8 cellular contexts compared by ENCODE assay signal in genomic region chr17:2749784-2750181, GRCh38. TPM values are rescaled to one million over a fixed set of nuclear protein-coding genes. Genes with fewer than 3 reads are reported as not detected.
A peak's percentile ranks its signal among the peaks of the same experiment; 100 is the strongest.
DNase-seq lines count a peak whose midpoint lies in the region; ATAC-seq, FAIRE-seq and TF ChIP-seq lines count a peak whose summit lies in the region.

No MANE protein-coding gene starts in this region.

- H2BK15ac ChIP-seq in IMR-90 (ENCODE audit: low read depth, low read length) = no peak overlapping the region

- H3K27me3 Mint-ChIP-seq in Caco-2 (ENCODE audit: insufficient read depth, unreplicated experiment) (peaks cover 14% of the 10 kb centered on the region), T-helper 17 cell (peaks cover 46% of the 10 kb centered on the region)

- WGBS in IMR-90 (ENCODE audit: extremely low coverage in 2 of 2, insufficient read length in 1 of 2), 2 experiments = 3% methylated on average over 6 of the region's 35 CpGs; no CpG with 5 or more reads in 1 of the 2 experiments
- 0 to 4% (median 2%) methylated on average over 3 to 35 of the region's 35 CpGs for WGBS in adrenal gland, 4 donors
- 0 to 3% (median 1%) methylated on average over 26 to 35 of the region's 35 CpGs for WGBS in psoas muscle, 3 donors

- in situ Hi-C loops in IMR-90 (cut with MboI; ENCODE audit: low sequenced_read_pairs) = no loop called here

- peak; percentile 20 for FAIRE-seq in urothelium cell line (lab: Jason Lieb, UNC)

- no peak overlapping the region for H3K14ac ChIP-seq in IMR-90 (replicated peaks; ENCODE audit: low read depth, low read length)

- no peaks in the 10 kb centered on the region for H3K9me3 Mint-ChIP-seq in Caco-2 (ENCODE audit: unreplicated experiment)

- TF ChIP-seq POLR2A in IMR-90 (IDR thresholded peaks at IDR 0.05; ENCODE audit: low read depth, low read length) (no peak), adrenal gland (IDR thresholded peaks at IDR 0.05) (no peak)

- no peak overlapping the region for H3K56ac ChIP-seq in IMR-90 (ENCODE audit: extremely low read depth, insufficient read depth, low read length)

- H3K4me1 ChIP-seq in Caco-2 (peaks cover 4% of the 10 kb centered on the region; the same call in 1 of the 2 replicates), IMR-90 (ENCODE audit: control insufficient read depth, insufficient read depth, low read length) (no peaks in the 10 kb centered on the region), adrenal gland (replicated peaks in 1 of 2) (peaks cover 0 to 9% of the 10 kb centered on the region in 2 donors), left ventricle myocardium inferior (peaks cover 12% of the 10 kb centered on the region), psoas muscle (no peaks in the 10 kb centered on the region)

- H2AK9ac ChIP-seq in IMR-90 (replicated peaks; ENCODE audit: low read depth, low read length, poor library complexity) = no peak overlapping the region

- H3K4me1 Mint-ChIP-seq in Caco-2 (ENCODE audit: low read depth, unreplicated experiment) = no peaks in the 10 kb centered on the region
- peaks cover 5% of the 10 kb centered on the region for H3K4me1 Mint-ChIP-seq in T-helper 17 cell

- H3K9ac ChIP-seq in IMR-90 (ENCODE audit: low read depth, low read length) = no peak overlapping the region

- CTCF ChIA-PET in Caco-2 (lab: Charles Lee) (interaction anchor here (0.6 kb wide), 1 partner anchor 24 kb away, joined by 3 read pairs; no protein-coding TSS in a partner anchor), IMR-90 (lab: Yijun Ruan, JAX) (no interaction called here)

- no peak overlapping the region for H3K18ac ChIP-seq in IMR-90 (ENCODE audit: low read depth, low read length)

- H2BK20ac ChIP-seq in IMR-90 (ENCODE audit: low read depth, low read length) = no peak overlapping the region

- peaks cover 2% of the 10 kb centered on the region; the same call in 1 of the 2 replicates for H4K20me1 ChIP-seq in IMR-90 (ENCODE audit: insufficient read depth, low read length)

- no peaks in the 10 kb centered on the region for H3K79me1 ChIP-seq in IMR-90 (ENCODE audit: low read depth in 1 of 2, low read length in 2 of 2)

- H2AK5ac ChIP-seq in IMR-90 (ENCODE audit: low read depth, low read length) = no peak overlapping the region

- H3K23ac ChIP-seq in IMR-90 (ENCODE audit: low read depth, low read length) = no peak overlapping the region

- dilution Hi-C loops in IMR-90 (cut with HindIII; ENCODE audit: low sequenced_read_pairs, unreplicated experiment) = no loop called here

- no peak overlapping the region for H2BK5ac ChIP-seq in IMR-90 (ENCODE audit: low read depth, low read length, poor library complexity, severe bottlenecking)

- no peak for TF ChIP-seq RAD21 in IMR-90 (IDR thresholded peaks at IDR 0.05; ENCODE audit: low read length)

- H3K4me3 ChIP-seq in Caco-2 (ENCODE audit: low read depth, low read length) = peak overlapping the region; percentile 22
- no peak overlapping the region for H3K4me3 ChIP-seq in IMR-90 (ENCODE audit: insufficient read depth, low read depth, low read length)
- H3K4me3 ChIP-seq in adrenal gland = peak overlapping the region in 1 of 4 donors; percentile 41
- peak overlapping the region; percentile 49 for H3K4me3 ChIP-seq in left ventricle myocardium inferior
- H3K4me3 ChIP-seq in psoas muscle = no peak overlapping the region

- H3K9me3 ChIP-seq in Caco-2 (no peaks in the 10 kb centered on the region), IMR-90 (ENCODE audit: control insufficient read depth, insufficient read depth, low read length) (peaks cover 3% of the 10 kb centered on the region), T-helper 17 cell (ENCODE audit: control insufficient read depth, low read length, poor library complexity, severe bottlenecking) (no peaks in the 10 kb centered on the region), adrenal gland (replicated peaks in 1 of 3) (no peaks in the 10 kb centered on the region), left ventricle myocardium inferior (replicated peaks) (no peaks in the 10 kb centered on the region), psoas muscle (no peaks in the 10 kb centered on the region)

- no peak overlapping the region for H2BK120ac ChIP-seq in IMR-90 (ENCODE audit: low read depth, low read length)

- TF ChIP-seq CTCF in Caco-2 (IDR thresholded peaks at IDR 0.05; ENCODE audit: insufficient read depth in 1 of 2, low read depth in 1 of 2, low read length in 1 of 2, severe bottlenecking in 1 of 2, unreplicated experiment in 1 of 2) (no peak), IMR-90 (conservative IDR thresholded peaks at IDR 0.05; ENCODE audit: low read depth, low read length) (no peak), adrenal gland (IDR thresholded peaks at IDR 0.05) (no peak), left ventricle myocardium inferior (IDR thresholded peaks at IDR 0.05; ENCODE audit: borderline replicate concordance) (no peak), psoas muscle (IDR thresholded peaks at IDR 0.05) (no peak)

- H3K36me3 Mint-ChIP-seq in Caco-2 (ENCODE audit: insufficient read depth, unreplicated experiment) (no peaks in the 10 kb centered on the region), T-helper 17 cell (ENCODE audit: low read depth) (no peaks in the 10 kb centered on the region)

- H3K27me3 ChIP-seq in Caco-2 (replicated peaks; ENCODE audit: control insufficient read depth, insufficient read depth, low read length) = no peaks in the 10 kb centered on the region; the same call in 1 of the 2 replicates
- H3K27me3 ChIP-seq in IMR-90 (ENCODE audit: control insufficient read depth, insufficient read depth, low read length) = peaks cover 44% of the 10 kb centered on the region
- peaks cover 22% of the 10 kb centered on the region for H3K27me3 ChIP-seq in adrenal gland
- H3K27me3 ChIP-seq in left ventricle myocardium inferior (ENCODE audit: low read depth) = peaks cover 100% of the 10 kb centered on the region
- H3K27me3 ChIP-seq in psoas muscle (ENCODE audit: insufficient read depth in 3 of 3, low read length in 2 of 3) = peaks cover 0 to 70% (median 8%) of the 10 kb centered on the region in 3 donors

- no peak overlapping the region for H4K5ac ChIP-seq in IMR-90 (ENCODE audit: low read depth, low read length)

- intact Hi-C loops in Caco-2 (cut with micrococcal nuclease; ENCODE audit: unreplicated experiment) = no loop called here
- intact Hi-C loops in IMR-90 (cut with micrococcal nuclease) = no loop called here
- intact Hi-C loops in adrenal gland (cut with DNase I) = no loop called here
- intact Hi-C loops in left ventricle myocardium inferior (cut with micrococcal nuclease) = no loop called here
- intact Hi-C loops in psoas muscle (cut with DNase I) = no loop called here

- no peak overlapping the region for H4K8ac ChIP-seq in IMR-90 (ENCODE audit: low read depth in 2 of 2, low read length in 2 of 2)

- H3K36me3 ChIP-seq in Caco-2 (ENCODE audit: control insufficient read depth, insufficient read depth, low read length) (no peaks in the 10 kb centered on the region), IMR-90 (ENCODE audit: control insufficient read depth, insufficient read depth, low read length) (no peaks in the 10 kb centered on the region), adrenal gland (replicated peaks in 1 of 2) (no peaks in the 10 kb centered on the region), left ventricle myocardium inferior (no peaks in the 10 kb centered on the region), psoas muscle (ENCODE audit: insufficient read depth in 1 of 2, low read depth in 1 of 2) (no peaks in the 10 kb centered on the region)

- BruUV-seq in Caco-2 (replicated peaks; lab: Mats Ljungman, UMichigan) (no TSS peak), IMR-90 (replicated peaks; lab: Mats Ljungman, UMichigan) (no TSS peak)

- H3K27ac Mint-ChIP-seq in Caco-2 (ENCODE audit: unreplicated experiment) = no peak overlapping the region
- H3K27ac Mint-ChIP-seq in T-helper 17 cell = no peak overlapping the region

- peak; percentile 100 for ATAC-seq in IMR-90 (ENCODE audit: low read depth)
- ATAC-seq in T-helper 17 cell = peak; percentile 99
- ATAC-seq in psoas muscle = peak; percentile 90 to 96 (median 94)
- ATAC-seq in HG03108 (IDR thresholded peaks at IDR 0.05; ENCODE audit: unreplicated experiment) = no peak

- H3K27ac ChIP-seq in IMR-90 (ENCODE audit: insufficient read depth, low read length) (no peak overlapping the region), adrenal gland (peak overlapping the region in 1 of 5 donors; percentile 47), left ventricle myocardium inferior (replicated peaks) (no peak overlapping the region), psoas muscle (no peak overlapping the region)

- POLR2A ChIA-PET in Caco-2 (lab: Charles Lee) = no interaction called here
- POLR2A ChIA-PET in IMR-90 (lab: Charles Lee; ENCODE audit: unreplicated experiment) = no interaction called here

- H4K91ac ChIP-seq in IMR-90 (ENCODE audit: insufficient read depth, low read depth, low read length) = no peak overlapping the region

- H2AFZ ChIP-seq in IMR-90 (replicated peaks; ENCODE audit: low read length, poor library complexity) = peak overlapping the region; percentile 72

- H3K9me1 ChIP-seq in IMR-90 (ENCODE audit: insufficient read depth, low read length) = no peaks in the 10 kb centered on the region

- no peak overlapping the region for H3K4ac ChIP-seq in IMR-90 (ENCODE audit: low read depth, low read length)

- H3K4me2 ChIP-seq in IMR-90 (ENCODE audit: low read depth, low read length) = no peak overlapping the region; the same call in 1 of the 2 replicates

- H3K4me3 Mint-ChIP-seq in Caco-2 (ENCODE audit: unreplicated experiment) = peak overlapping the region; percentile 20
- H3K4me3 Mint-ChIP-seq in T-helper 17 cell = peak overlapping the region; percentile 39

- DNase-seq in Caco-2 = peak; percentile 76 to 92
- DNase-seq in IMR-90 = peak; percentile 57
- DNase-seq in T-helper 17 cell = peak; percentile 62 to 75 (median 65)
- DNase-seq in adrenal gland = peak; percentile 61 to 78 (median 74)
- peak; percentile 67 for DNase-seq in left ventricle myocardium inferior
- DNase-seq in psoas muscle = peak; percentile 67 to 81
- peak; percentile 85 for DNase-seq in urothelium cell line (ENCODE audit: low spot score)

RNA-seq across cellular contexts. Expression of gene CCDC92B, which starts 0.3 kb away (rescaled TPM):
- total RNA-seq in Caco-2 (2022) (0.66 and 1.1 TPM in 2 replicates), IMR-90 (2012; rRNA removed) (not detected in 2 replicates), T-helper 17 cell (under 1 TPM; 0.13 to 0.37 TPM), adrenal gland (1 to 10 TPM in 1 of 8 donors, under 1 TPM in 4, not detected in 3; 0.10 to 1.5 (median 0.17) TPM), left ventricle myocardium inferior (0.16 TPM), psoas muscle (under 1 TPM in 1 of 4 donors, not detected in 3; 0.23 TPM)
- polyA plus RNA-seq in IMR-90 (2012; rRNA removed) (not detected in 2 replicates), adrenal gland (1 to 10 TPM in 1 of 3 donors, under 1 TPM in 2; 0.59 to 4.7 (median 0.77) TPM), psoas muscle (under 1 TPM; 0.01 to 0.09 (median 0.04) TPM)
- polyA plus RNA-seq in IMR-90 (2012; cell fraction: cytosol; rRNA removed) = not detected in 2 replicates
- polyA plus RNA-seq in IMR-90 (2012; cell fraction: nucleus; rRNA removed; ENCODE audit: low replicate concordance) = 0.02 TPM in 1 of 2 replicates, not detected in the other

RNA-seq across cellular contexts. Expression of gene CLUH, which starts 38.2 kb away (rescaled TPM):
- total RNA-seq in Caco-2 (2022) = 161 and 164 TPM in 2 replicates
- 12.5 and 12.9 TPM in 2 replicates for total RNA-seq in IMR-90 (2012; rRNA removed)
- 42.0 and 51.0 TPM in 2 replicates for polyA plus RNA-seq in IMR-90 (2012; rRNA removed)
- 16.6 and 23.3 TPM in 2 replicates for polyA plus RNA-seq in IMR-90 (2012; cell fraction: cytosol; rRNA removed)
- 134 and 376 TPM in 2 replicates for polyA plus RNA-seq in IMR-90 (2012; cell fraction: nucleus; rRNA removed; ENCODE audit: low replicate concordance)
- total RNA-seq in T-helper 17 cell = 10 to 100 TPM; 55.2 to 68.6 TPM
- total RNA-seq in adrenal gland = 100 to 1,000 TPM; 116 to 191 (median 135) TPM
- polyA plus RNA-seq in adrenal gland = 100 to 1,000 TPM in 2 of 3 donors, 10 to 100 TPM in 1; 57.6 to 118 (median 109) TPM
- total RNA-seq in left ventricle myocardium inferior = 181 TPM
- total RNA-seq in psoas muscle = 100 to 1,000 TPM; 105 to 218 (median 132) TPM
- polyA plus RNA-seq in psoas muscle = 100 to 1,000 TPM in 2 of 3 donors, 10 to 100 TPM in 1; 92.2 to 130 (median 117) TPM

RNA-seq across cellular contexts. Expression of gene RAP1GAP2, which starts 46.5 kb away (rescaled TPM):
- 45.3 and 46.7 TPM in 2 replicates for total RNA-seq in Caco-2 (2022)
- 4.7 and 5.7 TPM in 2 replicates for total RNA-seq in IMR-90 (2012; rRNA removed)
- 7.5 and 8.6 TPM in 2 replicates for polyA plus RNA-seq in IMR-90 (2012; rRNA removed)
- polyA plus RNA-seq in IMR-90 (2012; cell fraction: cytosol; rRNA removed) = 3.4 and 3.8 TPM in 2 replicates
- polyA plus RNA-seq in IMR-90 (2012; cell fraction: nucleus; rRNA removed; ENCODE audit: low replicate concordance) = 28.2 and 37.6 TPM in 2 replicates
- 100 to 1,000 TPM in 1 of 2 donors, 10 to 100 TPM in 1; 77.3 to 109 TPM for total RNA-seq in T-helper 17 cell
- 10 to 100 TPM in 1 of 8 donors, 1 to 10 TPM in 7; 4.9 to 20.4 (median 6.9) TPM for total RNA-seq in adrenal gland
- 10 to 100 TPM in 2 of 3 donors, 1 to 10 TPM in 1; 5.4 to 15.5 (median 15.1) TPM for polyA plus RNA-seq in adrenal gland
- total RNA-seq in left ventricle myocardium inferior = 63.8 TPM
- total RNA-seq in psoas muscle = 1 to 10 TPM in 1 of 4 donors, under 1 TPM in 3; 0.42 to 2.0 (median 0.89) TPM
- polyA plus RNA-seq in psoas muscle = 1 to 10 TPM in 1 of 3 donors, under 1 TPM in 2; 0.25 to 1.9 (median 0.47) TPM

Comparison
In these comparisons a context has a peak if more than half of its experiments do, and no peak if none do; other contexts are left out.
1. H3K4me3 ChIP-seq: peak in Caco-2 (single experiment) and left ventricle myocardium inferior (single experiment); none in IMR-90 (single experiment) and psoas muscle (single experiment).
2. Peak in every context shown above with its lines, with median percentiles within 50 percentile points of each other: DNase-seq.